In genomic region chr18:11074879-11075278, GRCh38 we compare ENCODE assay signal across 20 cellular contexts.
DNase-seq lines count a peak whose midpoint lies in the region; ATAC-seq, FAIRE-seq and TF ChIP-seq lines count a peak whose summit lies in the region.
"Had no signal": no experiment of that assay in that cellular context is flagged by ENCODE, and none has a peak within 500 bp of the region (broad histone marks: within the 10 kb centered on the region; RNA-seq: fewer than 3 reads in every experiment).

No MANE protein-coding gene starts in this region.

- H3K27me3 ChIP-seq in right lobe of liver (no peaks in the 10 kb centered on the region), HepG2 (ENCODE audit: control insufficient read depth in 1 of 2, insufficient read depth in 2 of 2, low read length in 2 of 2) (no peaks in the 10 kb centered on the region), mesenchymal stem cell (ENCODE audit: control insufficient read depth in 1 of 2, insufficient read depth in 1 of 2, low read length in 2 of 2) (no peaks in the 10 kb centered on the region)
- H3K27me3 ChIP-seq: Peyer's patch had no signal

- no peak overlapping the region for H4K8ac ChIP-seq in mesenchymal stem cell (ENCODE audit: low read length)

- no peak overlapping the region for H2BK5ac ChIP-seq in mesenchymal stem cell (ENCODE audit: low read depth, low read length, poor library complexity, severe bottlenecking)

- no peak overlapping the region for H3K14ac ChIP-seq in mesenchymal stem cell (ENCODE audit: low read length in 2 of 2)

- H2AK5ac ChIP-seq in mesenchymal stem cell (ENCODE audit: low read length, severe bottlenecking): no peak overlapping the region

- H2AFZ ChIP-seq in HepG2 (ENCODE audit: low read length) (no peak overlapping the region), mesenchymal stem cell (ENCODE audit: low read depth, low read length) (no peak overlapping the region)

- no peak overlapping the region for H2BK12ac ChIP-seq in mesenchymal stem cell (ENCODE audit: low read length in 2 of 2)

- CTCF ChIA-PET in HepG2 (lab: Yijun Ruan, JAX; ENCODE audit: low intra/inter-chr PET ratio, low total read pairs): no interaction called here

- ATAC-seq in right lobe of liver (peak in 3 of 4 donors; percentile 22 to 79 (median 38)), HepG2 (no peak)
- ATAC-seq: T-helper 17 cell had no signal

- no peak overlapping the region for H3K18ac ChIP-seq in mesenchymal stem cell (ENCODE audit: low read depth in 1 of 2, low read length in 2 of 2)

- DNase-seq in right lobe of liver: no peak
- DNase-seq in HepG2 (ENCODE audit: low spot score): no peak
- peak; percentile 85 for DNase-seq in NCI-H128 (lab: John Stamatoyannopoulos, UW; ENCODE audit: unreplicated experiment)
- peak; percentile 31 for DNase-seq in NCI-H2227 treated with DMSO at 0.1 percent for 48 hours (lab: John Stamatoyannopoulos, UW)
- peak; percentile 84 for DNase-seq in mesenchymal stem cell
- DNase-seq in SKM-1 treated with dmso at 0.1 percent for 144 hours (lab: John Stamatoyannopoulos, UW; ENCODE audit: unreplicated experiment): no peak
- no peak for DNase-seq in NCI-H69 (lab: John Stamatoyannopoulos, UW)
- DNase-seq in EL: no peak
- DNase-seq: COR-L47, DND-41, GF-D8, HFFc6, Karpas-422, NCI-H2081, NCI-H526, Peyer's patch, SHP77, T-helper 17 cell had no signal

- no peak for TF ChIP-seq EP300 in HepG2 (IDR thresholded peaks at IDR 0.05; ENCODE audit: low read depth in 2 of 2, low read length in 2 of 2)
- TF ChIP-seq EP300 in HepG2 (CRISPR knock-in tag; IDR thresholded peaks at IDR 0.05; ENCODE audit: borderline replicate concordance): no peak

- no peak overlapping the region for H2BK120ac ChIP-seq in mesenchymal stem cell (ENCODE audit: low read depth, low read length)

- 30% methylated on average over 5 of the region's 5 CpGs for WGBS in right lobe of liver (ENCODE audit: insufficient coverage, low coverage, low lambda C conversion rate, missing lambda C conversion rate)
- WGBS in HepG2 (ENCODE audit: low lambda C conversion rate): 52% methylated on average over 5 of the region's 5 CpGs
- WGBS in mesenchymal stem cell: 24% methylated on average over 4 of the region's 5 CpGs

- no peaks in the 10 kb centered on the region for H3K9me3 ChIP-seq in right lobe of liver
- H3K9me3 ChIP-seq in HepG2 (ENCODE audit: low read length): no peaks in the 10 kb centered on the region
- H3K9me3 ChIP-seq in mesenchymal stem cell (ENCODE audit: control insufficient read depth, low read length): no peaks in the 10 kb centered on the region
- H3K9me3 ChIP-seq: Peyer's patch had no signal

- in situ Hi-C loops in HepG2 (cut with HindIII; ENCODE audit: extremely low pct_ligation_motif_present, low pct_unique_long_range_greater_than_20kb): no loop called here

- H4K91ac ChIP-seq in mesenchymal stem cell (ENCODE audit: low read length): no peak overlapping the region

- TF ChIP-seq RAD21 in HepG2 (CRISPR knock-in tag; IDR thresholded peaks at IDR 0.05): no peak

- H3K27ac ChIP-seq in right lobe of liver: no peak overlapping the region
- no peak overlapping the region for H3K27ac ChIP-seq in HepG2 (ENCODE audit: extremely low read length, insufficient read depth, low read length)
- no peak overlapping the region for H3K27ac ChIP-seq in mesenchymal stem cell (ENCODE audit: low read length, poor library complexity, severe bottlenecking)
- H3K27ac ChIP-seq: Peyer's patch had no signal

- H3K23ac ChIP-seq in mesenchymal stem cell (ENCODE audit: low read length in 2 of 2): no peak overlapping the region

- no peak for TF ChIP-seq CTCF in right lobe of liver (IDR thresholded peaks at IDR 0.05)
- no peak for TF ChIP-seq CTCF in HepG2 (CRISPR knock-in tag; IDR thresholded peaks at IDR 0.05)

- TF ChIP-seq POLR2A in right lobe of liver (IDR thresholded peaks at IDR 0.05): no peak
- TF ChIP-seq POLR2A in HepG2 (IDR thresholded peaks at IDR 0.05; ENCODE audit: insufficient read depth in 1 of 2, low read depth in 2 of 2, low read length in 2 of 2): no peak

- H3K36me3 ChIP-seq in right lobe of liver (no peaks in the 10 kb centered on the region), HepG2 (replicated peaks in 1 of 2; ENCODE audit: control insufficient read depth in 1 of 2, insufficient read depth in 2 of 2, low read length in 2 of 2) (no peaks in the 10 kb centered on the region; a peak in 1 of 5 replicates), mesenchymal stem cell (ENCODE audit: control insufficient read depth in 1 of 2, insufficient read depth in 2 of 2, low read depth in 1 of 2, low read length in 2 of 2) (no peaks in the 10 kb centered on the region)
- H3K36me3 ChIP-seq: Peyer's patch had no signal

- no TSS peak for BruUV-seq in HepG2 (replicated peaks; lab: Mats Ljungman, UMichigan)

- no peaks in the 10 kb centered on the region for H3K79me2 ChIP-seq in HepG2 (ENCODE audit: insufficient read depth, low read length)

- intact Hi-C loops in right lobe of liver (cut with DNase I) (no loop called here), HepG2 (cut with micrococcal nuclease; ENCODE audit: unreplicated experiment) (no loop called here)

- H4K20me1 ChIP-seq in HepG2 (ENCODE audit: insufficient read depth, low read length): no peaks in the 10 kb centered on the region

- H3K4me1 ChIP-seq in right lobe of liver (no peaks in the 10 kb centered on the region), HepG2 (ENCODE audit: insufficient read depth, low read length) (peaks cover 48% of the 10 kb centered on the region), mesenchymal stem cell (ENCODE audit: control insufficient read depth, insufficient read depth, low read depth, low read length) (peaks cover 2% of the 10 kb centered on the region)
- H3K4me1 ChIP-seq: Peyer's patch had no signal

- H3K79me1 ChIP-seq in mesenchymal stem cell (replicated peaks; ENCODE audit: low read length, poor library complexity, severe bottlenecking): peaks cover 3% of the 10 kb centered on the region

- H2BK15ac ChIP-seq in mesenchymal stem cell (ENCODE audit: low read depth, poor library complexity, severe bottlenecking): no peak overlapping the region

- POLR2A ChIA-PET in HepG2 (lab: Yijun Ruan, JAX): no interaction called here

- no peak overlapping the region for H3K4ac ChIP-seq in mesenchymal stem cell (ENCODE audit: low read depth in 1 of 2, low read length in 2 of 2)

- no peak for FAIRE-seq in HepG2 (lab: Jason Lieb, UNC)
- FAIRE-seq: H1, TTC549 had no signal

- H3K4me2 ChIP-seq in HepG2 (ENCODE audit: low read depth, low read length): no peak overlapping the region
- no peak overlapping the region for H3K4me2 ChIP-seq in mesenchymal stem cell (ENCODE audit: low read length, poor library complexity, severe bottlenecking)

- H3K9ac ChIP-seq in HepG2 (ENCODE audit: insufficient read depth, low read depth, low read length) (no peak overlapping the region), mesenchymal stem cell (ENCODE audit: low read length) (no peak overlapping the region)

- H3K4me3 ChIP-seq in right lobe of liver (no peak overlapping the region), HepG2 (replicated peaks in 1 of 3; ENCODE audit: insufficient read depth in 1 of 3, low read depth in 2 of 3, low read length in 3 of 3) (no peak overlapping the region), mesenchymal stem cell (ENCODE audit: insufficient read depth in 1 of 2, low read depth in 1 of 2, low read length in 2 of 2) (no peak overlapping the region)
- H3K4me3 ChIP-seq: Peyer's patch had no signal

TF ChIP-seq in HepG2, 621 proteins besides CTCF, POLR2A, EP300 and RAD21:
- TF ChIP-seq ZNF792 (CRISPR knock-in tag; IDR thresholded peaks at IDR 0.05) (no peak), ZSCAN20 (CRISPR knock-in tag; IDR thresholded peaks at IDR 0.05; ENCODE audit: borderline replicate concordance) (no peak)

Comparison
In these comparisons a context has a peak if more than half of its experiments do, and no peak if none do; other contexts are left out.
1. DNase-seq: peak in NCI-H128 (single experiment), NCI-H2227 treated with DMSO at 0.1 percent for 48 hours (single experiment) and mesenchymal stem cell (single experiment); none in right lobe of liver (0 of 3), HepG2 (single experiment), SKM-1 treated with dmso at 0.1 percent for 144 hours (single experiment), NCI-H69 (single experiment) and EL (single experiment).